29 cellular contexts compared by ENCODE assay signal in the genomic region with DNA sequence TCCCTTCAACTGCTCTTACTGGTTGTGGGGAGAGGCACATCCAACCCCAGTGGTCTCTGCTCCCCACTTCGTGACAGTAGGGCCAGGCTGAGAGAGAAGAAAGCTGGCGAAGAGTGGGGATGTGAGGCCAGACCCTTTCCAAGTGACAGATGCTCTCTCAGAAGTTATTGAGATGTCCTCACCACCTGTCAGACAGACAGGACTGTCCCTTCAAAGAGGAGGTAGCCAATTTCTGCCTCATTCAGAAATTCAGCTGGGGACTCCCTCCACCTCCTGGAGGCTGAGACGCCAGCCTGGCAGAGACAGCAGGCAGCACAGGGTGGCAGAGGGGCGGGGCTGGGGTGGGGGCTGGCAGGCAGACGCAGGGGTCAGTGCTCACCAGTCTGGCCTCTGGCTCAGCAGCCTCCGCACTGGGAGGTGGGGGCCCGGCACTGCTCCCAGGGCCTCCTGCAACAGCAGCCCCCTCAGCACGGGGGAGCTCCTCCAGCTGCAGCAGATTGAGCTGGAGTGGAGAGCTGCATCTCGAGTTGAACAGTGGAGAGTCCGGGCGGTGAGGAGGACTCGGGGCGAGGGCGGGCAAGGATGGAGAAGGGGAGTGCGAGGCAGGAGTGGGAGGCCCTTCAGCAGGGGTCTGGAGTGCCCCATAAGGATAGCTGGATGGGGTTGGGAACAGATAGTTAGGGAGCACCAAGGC. TPM values are rescaled to one million over a fixed set of nuclear protein-coding genes. Genes with fewer than 3 reads are reported as not detected.
A peak's percentile ranks its signal among the peaks of the same experiment; 100 is the strongest.
DNase-seq lines count a peak whose midpoint lies in the region; ATAC-seq and TF ChIP-seq lines count a peak whose summit lies in the region.
"Had no signal": no experiment of that assay in that cellular context is flagged by ENCODE, and none has a peak within 500 bp of the region (broad histone marks: within the 10 kb centered on the region; RNA-seq: fewer than 3 reads in every experiment).

No MANE protein-coding gene starts in this region.

- H3K4me3 ChIP-seq in right cardiac atrium (ENCODE audit: low read length) (no peak overlapping the region), esophagus muscularis mucosa (no peak overlapping the region), psoas muscle (no peak overlapping the region), foreskin fibroblast (ENCODE audit: low read depth in 1 of 2, low read length in 2 of 2) (no peak overlapping the region)
- H3K4me3 ChIP-seq: Peyer's patch, thyroid gland had no signal

- DNase-seq in right cardiac atrium = peak in 2 of 3 donors; percentile 44 to 46
- DNase-seq in left cardiac atrium = no peak
- no peak for DNase-seq in esophagus muscularis mucosa (ENCODE audit: extremely low spot score)
- DNase-seq in psoas muscle = peak in 1 of 2 donors; percentile 57
- no peak for DNase-seq in Ammon's horn (ENCODE audit: low spot score)
- no peak for DNase-seq in central memory CD4-positive, alpha-beta T cell
- no peak for DNase-seq in foreskin fibroblast
- DNase-seq: activated CD4-positive, alpha-beta T cell treated with anti-CD3 and anti-CD28 coated beads for 4 hours; activated T-cell treated with anti-CD3 and anti-CD28 coated beads, Interleukin-2, amount 50 U/mL, for 48 hours; cerebellar nuclear complex; EL; GOT3; kidney glomerular epithelial cell; NCI-H2081 treated with DMSO at 0.1 percent for 48 hours; NCI-H446; nephron progenitor cell; stimulated activated CD4-positive, alpha-beta T cell treated with anti-CD3 and anti-CD28 coated beads, Interleukin-2, amount 100 ng/mL, for 48 hours; stimulated activated naive B cell treated with anti-CD40 and anti-IgM and Interleukin-4, amounts not matched to agents 10 μg/mL and 1 μg/mL and 100 μg/mL, for 72 hours; thyroid gland had no signal

- WGBS in right cardiac atrium = 80% methylated on average over 15 of the region's 15 CpGs
- WGBS in esophagus muscularis mucosa = 87% methylated on average over 12 of the region's 15 CpGs
- WGBS in psoas muscle, 3 donors = 68 to 83% (median 73%) methylated on average over 12 to 15 of the region's 15 CpGs

- H3K36me3 ChIP-seq in esophagus muscularis mucosa (peaks cover 87 to 89% (median 88%) of the 10 kb centered on the region in 4 donors), psoas muscle (ENCODE audit: insufficient read depth in 1 of 2, low read depth in 1 of 2) (peaks cover 26 to 90% of the 10 kb centered on the region in 2 donors)

- H3K9me3 ChIP-seq in right cardiac atrium (ENCODE audit: control insufficient read depth, low read length) (no peaks in the 10 kb centered on the region), esophagus muscularis mucosa (no peaks in the 10 kb centered on the region), psoas muscle (no peaks in the 10 kb centered on the region)
- H3K9me3 ChIP-seq: Peyer's patch, thyroid gland had no signal

- no peak for TF ChIP-seq POLR2A in esophagus muscularis mucosa (IDR thresholded peaks at IDR 0.05; ENCODE audit: low read depth)

- H3K4me1 ChIP-seq in right cardiac atrium (ENCODE audit: control insufficient read depth, insufficient read depth, low read length) (no peaks in the 10 kb centered on the region), esophagus muscularis mucosa (peaks cover 46 to 94% (median 93%) of the 10 kb centered on the region in 4 donors), psoas muscle (peaks cover 43% of the 10 kb centered on the region)

- no peak for TF ChIP-seq EP300 in esophagus muscularis mucosa (IDR thresholded peaks at IDR 0.05)

- intact Hi-C loops in right cardiac atrium (cut with DNase I) = loop anchor here in 1 of 4 donors (10.0 kb wide), 1 partner anchor 298 kb away; no protein-coding TSS in a partner anchor
- intact Hi-C loops in left cardiac atrium (cut with DNase I) = no loop called here
- intact Hi-C loops in esophagus muscularis mucosa (cut with DNase I) = no loop called here
- intact Hi-C loops in psoas muscle (cut with DNase I) = loop anchor here in 1 of 2 donors (10.0 kb wide), 1 partner anchor 898 kb away; a partner anchor contains a TSS

- ATAC-seq in right cardiac atrium (no peak), left cardiac atrium (no peak), psoas muscle (no peak), GM19452 (IDR thresholded peaks at IDR 0.05; ENCODE audit: unreplicated experiment) (no peak)
- ATAC-seq: esophagus mucosa; stimulated activated naive B cell treated with anti-CD40 and anti-IgM and Interleukin-4, amounts not matched to agents 10 μg/mL and 1 μg/mL and 100 μg/mL, for 72 hours had no signal

- no peak overlapping the region for H3K27ac ChIP-seq in right cardiac atrium (ENCODE audit: low read length)
- peak overlapping the region; percentile 85 to 100 (median 97) for H3K27ac ChIP-seq in esophagus muscularis mucosa (replicated peaks in 1 of 4)
- H3K27ac ChIP-seq in psoas muscle = peak overlapping the region; percentile 93
- H3K27ac ChIP-seq: thyroid gland had no signal

- TF ChIP-seq CTCF in esophagus muscularis mucosa (IDR thresholded peaks at IDR 0.05) = no peak
- TF ChIP-seq CTCF in psoas muscle (IDR thresholded peaks at IDR 0.05) = no peak
- TF ChIP-seq CTCF in foreskin fibroblast (IDR thresholded peaks at IDR 0.05; ENCODE audit: low read depth, low read length) = no peak

- no peaks in the 10 kb centered on the region for H3K27me3 ChIP-seq in right cardiac atrium (ENCODE audit: control insufficient read depth, insufficient read depth)
- no peaks in the 10 kb centered on the region for H3K27me3 ChIP-seq in esophagus muscularis mucosa
- H3K27me3 ChIP-seq in psoas muscle (ENCODE audit: insufficient read depth in 3 of 3, low read length in 2 of 3) = no peaks in the 10 kb centered on the region
- H3K27me3 ChIP-seq: Peyer's patch, thyroid gland had no signal

RNA-seq across cellular contexts. Expression of a gene that starts 9.2 kb away (rescaled TPM):
- total RNA-seq in right cardiac atrium (100 to 1,000 TPM in 3 of 4 donors, 10 to 100 TPM in 1; 96.2 to 150 (median 124) TPM), left cardiac atrium (100 to 1,000 TPM; 125 to 134 TPM), esophagus muscularis mucosa (100 to 1,000 TPM; 127 to 263 (median 168) TPM), psoas muscle (100 to 1,000 TPM in 3 of 4 donors, 10 to 100 TPM in 1; 48.9 to 278 (median 166) TPM)
- polyA plus RNA-seq in right cardiac atrium (110 TPM), psoas muscle (100 to 1,000 TPM; 133 to 173 (median 145) TPM)

RNA-seq across cellular contexts. Expression of a gene that starts 19.1 kb away (rescaled TPM):
- total RNA-seq in right cardiac atrium (under 1 TPM; 0.62 to 0.76 (median 0.73) TPM), left cardiac atrium (under 1 TPM; 0.38 to 0.47 TPM), esophagus muscularis mucosa (1 to 10 TPM in 1 of 4 donors, not detected in 3; 1.4 TPM), psoas muscle (under 1 TPM in 1 of 4 donors, not detected in 3; 0.30 TPM)
- polyA plus RNA-seq in right cardiac atrium (0.25 TPM), psoas muscle (under 1 TPM in 1 of 3 donors, not detected in 2; 0.10 TPM)
- total RNA-seq: glomerular endothelial cell, Peyer's patch, progenitor cell of endocrine pancreas, SK-MEL-5 had no signal
- polyA plus RNA-seq: BJ, IgD-negative memory B cell had no signal

RNA-seq across cellular contexts. Expression of a gene that starts 19.7 kb away (rescaled TPM):
- total RNA-seq in right cardiac atrium (10 to 100 TPM; 68.7 to 74.9 (median 71.8) TPM), left cardiac atrium (10 to 100 TPM; 59.1 to 72.3 TPM), esophagus muscularis mucosa (10 to 100 TPM; 23.7 to 36.4 (median 33.0) TPM), psoas muscle (10 to 100 TPM; 39.7 to 59.2 (median 49.8) TPM)
- polyA plus RNA-seq in right cardiac atrium (50.2 TPM), psoas muscle (10 to 100 TPM; 33.2 to 49.5 (median 35.2) TPM)

RNA-seq across cellular contexts. Expression of a gene that starts 24.7 kb away (rescaled TPM):
- total RNA-seq in right cardiac atrium (not detected), left cardiac atrium (not detected), esophagus muscularis mucosa (not detected), psoas muscle (not detected)
- polyA plus RNA-seq in right cardiac atrium (not detected), psoas muscle (under 1 TPM in 1 of 3 donors, not detected in 2; 0.42 TPM)
- total RNA-seq: A673, aorta, glomerular endothelial cell, Peyer's patch, progenitor cell of endocrine pancreas, SK-MEL-5, thyroid gland had no signal
- polyA plus RNA-seq: aorta, IgD-negative memory B cell had no signal

RNA-seq across cellular contexts. Expression of a gene that starts 33.1 kb away (rescaled TPM):
- 10 to 100 TPM in 2 of 4 donors, 1 to 10 TPM in 2; 7.1 to 11.4 (median 9.2) TPM for total RNA-seq in right cardiac atrium
- 7.2 TPM for polyA plus RNA-seq in right cardiac atrium
- total RNA-seq in left cardiac atrium = 1 to 10 TPM; 6.8 to 8.0 TPM
- total RNA-seq in esophagus muscularis mucosa = 10 to 100 TPM; 10.4 to 17.8 (median 13.6) TPM
- total RNA-seq in psoas muscle = 1 to 10 TPM; 1.2 to 4.7 (median 2.9) TPM
- polyA plus RNA-seq in psoas muscle = 1 to 10 TPM; 1.5 to 1.9 (median 1.8) TPM

Comparison
In these comparisons a context has a peak if more than half of its experiments do, and no peak if none do; other contexts are left out.
1. DNase-seq: peak in right cardiac atrium (2 of 3); none in left cardiac atrium (single experiment), esophagus muscularis mucosa (single experiment), Ammon's horn (single experiment), central memory CD4-positive, alpha-beta T cell (single experiment) and foreskin fibroblast (0 of 2).